Comparison of ENCODE assay signal across 27 cellular contexts in genomic region chr10:114207349-114207748, GRCh38.
"Had no signal": no experiment of that assay in that cellular context is flagged by ENCODE, and none has a peak within 500 bp of the region (broad histone marks: within the 10 kb centered on the region; RNA-seq: fewer than 3 reads in every experiment).

No MANE protein-coding gene starts in this region.

- H3K4me3 ChIP-seq: coronary artery, dorsolateral prefrontal cortex had no signal

- DNase-seq: activated CD4-positive, alpha-beta memory T cell treated with anti-CD3 and anti-CD28 coated beads for 36 hours; activated CD4-positive, alpha-beta T cell treated with anti-CD3 and anti-CD28 coated beads for 36 hours; activated CD4-positive, alpha-beta T cell treated with anti-CD3 and anti-CD28 coated beads, Interleukin-2, amount 10 ng/mL, durations not matched to agents 24 days and 14 days; activated CD4-positive, CD25-positive, alpha-beta regulatory T cell; activated CD4-positive, CD25-positive, alpha-beta regulatory T cell treated with anti-CD3 and anti-CD28 coated beads, Interleukin-2, amount 50 U/mL, for 72 hours; activated CD8-positive, alpha-beta memory T cell treated with anti-CD3 and anti-CD28 coated beads, Interleukin-2, amount 50 U/mL, for 48 hours; activated CD8-positive, alpha-beta T cell treated with anti-CD3 and anti-CD28 coated beads, Interleukin-2, amount 10 ng/mL, durations not matched to agents 7 days and 5 days; activated gamma-delta T cell; activated naive CD4-positive, alpha-beta T cell; activated naive CD4-positive, alpha-beta T cell treated with anti-CD3 and anti-CD28 coated beads, Interleukin-2, amount 10 ng/mL, durations not matched to agents 7 days and 5 days; activated naive CD8-positive, alpha-beta T cell treated with anti-CD3 and anti-CD28 coated beads, Interleukin-2, amount 10 ng/mL, durations not matched to agents 7 days and 5 days; activated T-cell treated with anti-CD3 and anti-CD28 coated beads for 4 hours; activated T-cell treated with anti-CD3 and anti-CD28 coated beads, Interleukin-2, amount 50 U/mL, for 24 hours; activated T-cell treated with anti-CD3 and anti-CD28 coated beads, Interleukin-2, amount 50 U/mL, for 72 hours; brain microvascular endothelial cell; dorsolateral prefrontal cortex; effector memory CD4-positive, alpha-beta T cell; endodermal cell; foreskin fibroblast; head of caudate nucleus; hippocampal formation; T1000 had no signal

- ATAC-seq: activated CD4-positive, alpha-beta T cell treated with anti-CD3 and anti-CD28 coated beads for 36 hours; activated CD8-positive, alpha-beta T cell treated with anti-CD3 and anti-CD28 coated beads, Interleukin-2, amount 10 ng/mL, durations not matched to agents 7 days and 5 days; activated naive CD4-positive, alpha-beta T cell treated with anti-CD3 and anti-CD28 coated beads, Interleukin-2, amount 50 U/mL, for 72 hours; activated T-cell treated with anti-CD3 and anti-CD28 coated beads, Interleukin-2, amount 50 U/mL, for 72 hours had no signal

- FAIRE-seq: astrocyte, bronchial epithelial cell, frontal cortex had no signal
